In genomic region chrX:68508799-68509198, GRCh38 we compare ENCODE assay signal across 11 cellular contexts. TPM values are rescaled to one million over a fixed set of nuclear protein-coding genes. Genes with fewer than 3 reads are reported as not detected.
A peak's percentile ranks its signal among the peaks of the same experiment; 100 is the strongest.
DNase-seq lines count a peak whose midpoint lies in the region; ATAC-seq, FAIRE-seq and TF ChIP-seq lines count a peak whose summit lies in the region.
"Had no signal": no experiment of that assay in that cellular context is flagged by ENCODE, and none has a peak within 500 bp of the region (broad histone marks: within the 10 kb centered on the region; RNA-seq: fewer than 3 reads in every experiment).

No MANE protein-coding gene starts in this region.

- H3K9me3 Mint-ChIP-seq in activated naive CD4-positive, alpha-beta T cell treated with anti-CD3 and anti-CD28 coated beads, Interleukin-2, amount 50 U/mL, for 24 hours: no peaks in the 10 kb centered on the region
- no peaks in the 10 kb centered on the region for H3K9me3 Mint-ChIP-seq in T-cell

- H3K23me2 ChIP-seq in H1 (ENCODE audit: low read depth, low read length): no peaks in the 10 kb centered on the region

- no peaks in the 10 kb centered on the region for H3K79me1 ChIP-seq in H1 (ENCODE audit: low read depth, low read length)
- H3K79me1 ChIP-seq in trophoblast cell (ENCODE audit: low read length): no peaks in the 10 kb centered on the region

- H2BK5ac ChIP-seq in H1 (ENCODE audit: low read depth, low read length) (no peak overlapping the region), trophoblast cell (ENCODE audit: low read depth, low read length, poor library complexity) (no peak overlapping the region)

- H2BK12ac ChIP-seq in H1 (ENCODE audit: low read depth, low read length): no peak overlapping the region; the same call in 1 of the 2 replicates
- no peak overlapping the region for H2BK12ac ChIP-seq in trophoblast cell (ENCODE audit: low read length)

- H2BK15ac ChIP-seq in H1 (ENCODE audit: low read length): no peak overlapping the region

- H2BK120ac ChIP-seq in H1 (replicated peaks; ENCODE audit: low read depth, low read length) (no peak overlapping the region), trophoblast cell (ENCODE audit: insufficient read depth, low read length, poor library complexity) (no peak overlapping the region)

- H3K4me2 ChIP-seq in H1 (ENCODE audit: insufficient read depth in 1 of 2, low read depth in 2 of 2, low read length in 2 of 2) (no peak overlapping the region), trophoblast cell (ENCODE audit: low read length) (no peak overlapping the region)

- H3K27me3 Mint-ChIP-seq in activated naive CD4-positive, alpha-beta T cell treated with anti-CD3 and anti-CD28 coated beads, Interleukin-2, amount 50 U/mL, for 24 hours: no peaks in the 10 kb centered on the region
- H3K27me3 Mint-ChIP-seq in T-cell: no peaks in the 10 kb centered on the region

- H3K9ac ChIP-seq in H1 (replicated peaks in 1 of 4; ENCODE audit: extremely low read depth in 1 of 4, low read depth in 3 of 4, low read length in 3 of 4) (no peak overlapping the region), trophoblast cell (ENCODE audit: low read length) (no peak overlapping the region)

- no peak for DNase-seq in activated naive CD4-positive, alpha-beta T cell (lab: John Stamatoyannopoulos, UW)
- DNase-seq in T-cell (peak in 3 of 34 experiments; percentile 1 to 17 (median 2)), H1 (ENCODE audit: low read depth in 1 of 2, low spot score in 2 of 2) (no peak), trophoblast cell (peak; percentile 23 to 73), UCSD-AML1 (lab: John Stamatoyannopoulos, UW; ENCODE audit: unreplicated experiment) (no peak), HK-2 (ENCODE audit: unreplicated experiment) (no peak), NCI-H526 treated with DMSO at 0.1 percent for 48 hours (lab: John Stamatoyannopoulos, UW) (no peak)
- DNase-seq: activated gamma-delta T cell treated with Interleukin-2 at 50 U/mL for 16 hours, NCI-H1436 treated with DMSO at 0.1 percent for 48 hours had no signal

- H3K4me3 Mint-ChIP-seq in activated naive CD4-positive, alpha-beta T cell treated with anti-CD3 and anti-CD28 coated beads, Interleukin-2, amount 50 U/mL, for 24 hours: peak overlapping the region; percentile 12
- peak overlapping the region in 1 of 3 donors; percentile 7 for H3K4me3 Mint-ChIP-seq in T-cell

- peak overlapping the region; percentile 91 for H3K27ac Mint-ChIP-seq in activated naive CD4-positive, alpha-beta T cell treated with anti-CD3 and anti-CD28 coated beads, Interleukin-2, amount 50 U/mL, for 24 hours
- H3K27ac Mint-ChIP-seq in T-cell: peak overlapping the region; percentile 77 to 78

- H4K12ac ChIP-seq in trophoblast cell (ENCODE audit: low read depth, low read length): no peak overlapping the region

- H3K27me3 ChIP-seq in H1 (replicated peaks in 1 of 4; ENCODE audit: control insufficient read depth in 3 of 4, extremely low read depth in 1 of 4, insufficient read depth in 3 of 4, low read length in 3 of 4) (no peaks in the 10 kb centered on the region), trophoblast cell (ENCODE audit: insufficient read depth, low read length) (no peaks in the 10 kb centered on the region)

- H2AFZ ChIP-seq in H1 (ENCODE audit: low read length) (no peak overlapping the region), trophoblast cell (ENCODE audit: insufficient read depth, low read length, poor library complexity) (no peak overlapping the region)

- no peak overlapping the region for H4K5ac ChIP-seq in H1 (ENCODE audit: insufficient read length, low read depth, low read length)

- CTCF ChIA-PET in T-cell (lab: Charles Lee): interaction anchor here in 1 of 2 donors (0.7 kb wide), 1 partner anchor 767 kb away, joined by 3 read pairs; no protein-coding TSS in a partner anchor
- CTCF ChIA-PET in H1 (lab: Charles Lee; ENCODE audit: partially characterized antibody): interaction anchor here (1.0 to 2.8 kb wide), 2 partner anchors 10 to 202 kb away, joined by 4 to 13 read pairs; no protein-coding TSS in a partner anchor

- no peak for TF ChIP-seq RAD21 in H1 (IDR thresholded peaks at IDR 0.05 in 1 of 2, conservative IDR thresholded peaks at IDR 0.05 in 1 of 2; ENCODE audit: low read depth in 2 of 2, low read length in 2 of 2)

- H3K79me2 ChIP-seq in H1 (ENCODE audit: control insufficient read depth in 1 of 2, insufficient read depth in 2 of 2, low read length in 2 of 2) (peaks cover 0 to 17% of the 10 kb centered on the region in 2 experiments; a peak in 2 of 4 replicates), trophoblast cell (ENCODE audit: control insufficient read depth, insufficient read depth, low read length, poor library complexity) (no peaks in the 10 kb centered on the region)

- POLR2A ChIA-PET in T-cell (lab: Charles Lee): interaction anchor here (0.6 to 1.4 kb wide), 4 partner anchors 10 to 1625 kb away, joined by 3 to 5 read pairs (median 4); partner anchors contain the start of genes IGBP1 (in 1 of the 2) and YIPF6 (in 1 of the 2)
- POLR2A ChIA-PET in H1 (lab: Charles Lee; ENCODE audit: partially characterized antibody): interaction anchor here (0.6 to 1.9 kb wide), 3 partner anchors 10 to 1743 kb away, joined by 3 to 18 read pairs (median 3); partner anchors contain the start of gene YIPF6

- H3K4me3 ChIP-seq in H1 (ENCODE audit: extremely low read depth in 1 of 4, insufficient read depth in 2 of 4, low read depth in 3 of 4, low read length in 4 of 4) (no peak overlapping the region), trophoblast cell (ENCODE audit: low read depth, low read length) (no peak overlapping the region)

- 100% methylated on average over 2 of the region's 2 CpGs; no CpG with 5 or more reads in 1 of the 2 experiments for WGBS in H1 (ENCODE audit: extremely low coverage in 1 of 2, insufficient coverage in 1 of 2, insufficient read length in 1 of 2, insufficient replicate concordance in 2 of 2, low coverage in 1 of 2, low lambda C conversion rate in 2 of 2, missing lambda C conversion rate in 1 of 2), 2 experiments
- WGBS in trophoblast cell (ENCODE audit: extremely low coverage, insufficient coverage, insufficient read length): no CpG with 5 or more reads among the region's 2 CpGs

- H4K20me1 ChIP-seq in H1 (replicated peaks in 1 of 2; ENCODE audit: control insufficient read depth in 1 of 2, insufficient read depth in 2 of 2, low read length in 2 of 2): peaks cover 0 to 4% of the 10 kb centered on the region in 2 experiments

- peaks cover 56% of the 10 kb centered on the region for H3K4me1 Mint-ChIP-seq in activated naive CD4-positive, alpha-beta T cell treated with anti-CD3 and anti-CD28 coated beads, Interleukin-2, amount 50 U/mL, for 24 hours
- peaks cover 29 to 50% (median 46%) of the 10 kb centered on the region in 3 donors for H3K4me1 Mint-ChIP-seq in T-cell

- no peak overlapping the region for H3K4ac ChIP-seq in H1 (replicated peaks; ENCODE audit: insufficient read length, low read depth, low read length)
- H3K4ac ChIP-seq in trophoblast cell (ENCODE audit: low read depth, low read length): no peak overlapping the region

- no peak for TF ChIP-seq EP300 in H1 (IDR thresholded peaks at IDR 0.05; ENCODE audit: borderline replicate concordance in 1 of 2, low read depth in 2 of 2, low read length in 2 of 2)

- TF ChIP-seq CTCF in H1 (IDR thresholded peaks at IDR 0.05; ENCODE audit: control extremely low read depth in 1 of 3, insufficient read depth in 1 of 3, low read depth in 1 of 3, low read length in 3 of 3): no peak

- H3K27ac ChIP-seq in H1 (ENCODE audit: low read depth, low read length): peak overlapping the region; percentile 63; the same call in 1 of the 2 replicates
- H3K27ac ChIP-seq in trophoblast cell (ENCODE audit: low read depth, low read length): no peak overlapping the region

- H4K8ac ChIP-seq in H1 (ENCODE audit: extremely low read depth, insufficient read depth, low read length): no peak overlapping the region
- no peak overlapping the region for H4K8ac ChIP-seq in trophoblast cell (ENCODE audit: low read depth, low read length)

- ATAC-seq in T-cell (replicated peaks in 1 of 4): peak in 1 of 4 experiments; percentile 77
- ATAC-seq: Panc1 had no signal

- H3K23ac ChIP-seq in H1 (ENCODE audit: insufficient read length) (no peak overlapping the region), trophoblast cell (ENCODE audit: low read length) (no peak overlapping the region)

- no peak for TF ChIP-seq POLR2A in H1 (IDR thresholded peaks at IDR 0.05; ENCODE audit: control extremely low read depth in 1 of 2, low read depth in 2 of 2, low read length in 2 of 2)

- H3K56ac ChIP-seq in H1 (replicated peaks; ENCODE audit: insufficient read length, low read depth, low read length): no peak overlapping the region

- no peak overlapping the region for H3K14ac ChIP-seq in H1 (ENCODE audit: insufficient read length)
- H3K14ac ChIP-seq in trophoblast cell (ENCODE audit: low read length): no peak overlapping the region

- no peak for FAIRE-seq in H1 (lab: Jason Lieb, UNC)

- H3K36me3 Mint-ChIP-seq in activated naive CD4-positive, alpha-beta T cell treated with anti-CD3 and anti-CD28 coated beads, Interleukin-2, amount 50 U/mL, for 24 hours: peaks cover 1% of the 10 kb centered on the region
- peaks cover 4% of the 10 kb centered on the region for H3K36me3 Mint-ChIP-seq in T-cell

- H3K4me1 ChIP-seq in H1 (replicated peaks in 1 of 4; ENCODE audit: control insufficient read depth in 3 of 4, insufficient read depth in 4 of 4, low read length in 3 of 4) (no peaks in the 10 kb centered on the region), trophoblast cell (ENCODE audit: control insufficient read depth in 1 of 2, insufficient read depth in 2 of 2, low read length in 2 of 2) (no peaks in the 10 kb centered on the region)

- H3K36me3 ChIP-seq in H1 (ENCODE audit: control insufficient read depth in 2 of 4, insufficient read depth in 4 of 4, low read length in 3 of 4) (peaks cover 0 to 10% (median 5%) of the 10 kb centered on the region in 4 experiments; a peak in 2 of 8 replicates), trophoblast cell (ENCODE audit: control insufficient read depth in 1 of 2, insufficient read depth in 2 of 2, low read length in 2 of 2) (peaks cover 0 to 3% of the 10 kb centered on the region in 2 experiments)

- H3K9me3 ChIP-seq in H1 (ENCODE audit: insufficient read depth in 2 of 2, low read depth in 1 of 2, low read length in 1 of 2): no peaks in the 10 kb centered on the region
- no peaks in the 10 kb centered on the region for H3K9me3 ChIP-seq in trophoblast cell (ENCODE audit: insufficient read depth, low read depth, low read length)

- H2BK20ac ChIP-seq in H1 (ENCODE audit: low read length): no peak overlapping the region

- H3K18ac ChIP-seq in H1 (ENCODE audit: extremely low read depth, low read length) (no peak overlapping the region), trophoblast cell (ENCODE audit: low read length) (no peak overlapping the region)

- no peak overlapping the region for H4K91ac ChIP-seq in H1 (replicated peaks; ENCODE audit: insufficient read length, low read length)
- H4K91ac ChIP-seq in trophoblast cell (ENCODE audit: low read depth, low read length): no peak overlapping the region

- H2AK5ac ChIP-seq in H1 (ENCODE audit: low read depth, low read length): no peak overlapping the region
- H2AK5ac ChIP-seq in trophoblast cell (ENCODE audit: low read length): no peak overlapping the region

RNA-seq across cellular contexts. Expression of gene YIPF6, which starts 9.9 kb away (rescaled TPM):
- 10 to 100 TPM; 10.0 to 16.2 (median 14.3) TPM for total RNA-seq in T-cell
- total RNA-seq in H1 (2021; fragmentation: NEBNext Ultra II Directional; extraction: Animal tissue kit (Norgen Biotek cat#: 25700)): 34.1 and 37.5 TPM in 2 replicates
- polyA plus RNA-seq in H1 (2011; rRNA removed): 11.4 and 16.9 TPM in 2 replicates
- polyA plus RNA-seq in H1 (2011; cell fraction: cytosol; rRNA removed): 17.4 TPM
- polyA plus RNA-seq in H1 (2011; cell fraction: nucleus; rRNA removed): 6.1 TPM
- 12.1 to 22.6 TPM (median 13.5 TPM) in 4 replicates for polyA plus RNA-seq in H1 (2012, experiment 1 of 2)
- 1.8 TPM for polyA plus RNA-seq in H1 (2012, experiment 2 of 2)
- polyA plus RNA-seq in H1 (2013, experiment 1 of 2): 17.7 TPM
- polyA plus RNA-seq in H1 (2013, experiment 2 of 2): 21.0 TPM
- 20.0 and 22.9 TPM in 2 replicates for polyA minus RNA-seq in H1 (2011; rRNA and poly(A)+ RNA removed)
- polyA minus RNA-seq in H1 (2011; cell fraction: cytosol; rRNA and poly(A)+ RNA removed): 11.4 TPM
- polyA minus RNA-seq in H1 (2011; cell fraction: nucleus; rRNA and poly(A)+ RNA removed): 14.5 TPM
- 15.2 and 15.9 TPM in 2 replicates for polyA plus RNA-seq in trophoblast cell (2013)

Comparison
In these comparisons a context has a peak if more than half of its experiments do, and no peak if none do; other contexts are left out.
1. DNase-seq: peak in trophoblast cell (2 of 2); none in activated naive CD4-positive, alpha-beta T cell (0 of 4), H1 (0 of 2), UCSD-AML1 (single experiment), HK-2 (single experiment) and NCI-H526 treated with DMSO at 0.1 percent for 48 hours (single experiment).